ENCODE assay signal across 8 cellular contexts in the genomic region with DNA sequence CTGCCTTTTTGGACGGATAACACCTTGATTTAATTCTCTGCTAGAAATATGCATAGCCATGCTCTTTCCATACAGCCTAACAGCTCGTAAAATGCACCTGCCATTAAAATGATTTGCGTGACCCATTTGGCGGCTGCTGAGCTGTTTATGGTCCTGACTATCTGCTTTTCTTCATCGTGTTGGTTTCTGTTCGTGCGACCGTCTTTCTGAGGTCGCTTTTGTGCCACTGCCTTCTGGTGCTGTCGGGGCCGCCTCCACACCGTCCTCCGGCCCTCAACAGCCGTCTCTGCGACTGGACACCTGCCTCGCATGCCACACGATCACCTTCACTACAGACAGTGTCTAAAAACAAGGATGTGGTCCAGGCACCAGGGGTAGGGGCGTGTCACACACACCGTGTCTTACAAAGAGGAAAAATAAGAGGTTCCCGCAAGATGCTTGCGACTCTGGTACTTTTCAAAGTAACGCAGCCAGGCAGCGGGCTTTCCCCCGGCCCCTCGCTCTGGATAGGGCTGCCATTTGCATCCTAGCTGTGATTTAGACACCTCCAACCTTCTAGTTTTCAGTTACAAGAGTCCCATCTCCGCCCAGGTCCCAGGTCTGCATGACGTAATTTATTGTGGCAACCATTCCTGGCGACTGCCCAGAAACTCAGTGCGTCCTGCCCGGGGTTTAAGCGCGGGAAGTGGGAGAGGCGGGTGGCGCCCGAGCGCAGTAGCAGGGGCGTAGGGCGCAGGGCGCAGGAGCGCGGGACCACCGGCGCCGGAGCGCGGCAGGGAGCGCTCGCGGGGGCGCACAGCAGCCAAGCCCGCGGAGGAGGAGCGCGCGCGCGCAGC.
DNase-seq lines count a peak whose midpoint lies in the region; ATAC-seq and TF ChIP-seq lines count a peak whose summit lies in the region.

A gene (plus strand): TSS at position 629 of the 836 bp plus-strand sequence. CDS start 208 bp downstream, outside the sequence.

- H3K27ac Mint-ChIP-seq in stimulated activated naive CD8-positive, alpha-beta T cell treated with anti-CD3 and anti-CD28 coated beads, Interleukin-15, amount 100 ng/mL, for 72 hours = no peak within 1 kb of the TSS

- in situ Hi-C loops in astrocyte of the cerebellum (cut with HindIII; ENCODE audit: low sequenced_read_pairs) = no loop called here

- H3K4me3 Mint-ChIP-seq in stimulated activated naive CD8-positive, alpha-beta T cell treated with anti-CD3 and anti-CD28 coated beads, Interleukin-15, amount 100 ng/mL, for 72 hours = peak within 1 kb of the TSS; percentile 76 to 78

- ATAC-seq in stimulated activated naive CD8-positive, alpha-beta T cell treated with anti-CD3 and anti-CD28 coated beads, Interleukin-15, amount 100 ng/mL, for 72 hours = peak; percentile 43

- H3K9me3 Mint-ChIP-seq in stimulated activated naive CD8-positive, alpha-beta T cell treated with anti-CD3 and anti-CD28 coated beads, Interleukin-15, amount 100 ng/mL, for 72 hours = no peaks in the 10 kb centered on the region

- TF ChIP-seq CTCF in astrocyte of the cerebellum (IDR thresholded peaks at IDR 0.05; ENCODE audit: low read depth, low read length, missing control alignments) = no peak

- peak within 1 kb of the TSS; percentile 43 for H3K4me3 ChIP-seq in astrocyte of the cerebellum (ENCODE audit: low read depth, low read length)

- peaks cover 76% of the 10 kb centered on the region for H3K27me3 Mint-ChIP-seq in stimulated activated naive CD8-positive, alpha-beta T cell treated with anti-CD3 and anti-CD28 coated beads, Interleukin-15, amount 100 ng/mL, for 72 hours

- peaks cover 13% of the 10 kb centered on the region for H3K4me1 Mint-ChIP-seq in stimulated activated naive CD8-positive, alpha-beta T cell treated with anti-CD3 and anti-CD28 coated beads, Interleukin-15, amount 100 ng/mL, for 72 hours

- peak; percentile 84 for DNase-seq in DMS 273 (lab: John Stamatoyannopoulos, UW; ENCODE audit: unreplicated experiment)
- no peak for DNase-seq in DMS 273 treated with DMSO at 0.1 percent for 48 hours (lab: John Stamatoyannopoulos, UW)
- DNase-seq in NCI-H2029 (lab: John Stamatoyannopoulos, UW) = peak; percentile 62
- DNase-seq in astrocyte of the cerebellum (ENCODE audit: low read depth) = no peak
- peak; percentile 29 for DNase-seq in iris pigment epithelial cell (ENCODE audit: low read depth)
- DNase-seq in stimulated activated naive CD8-positive, alpha-beta T cell treated with anti-CD3 and anti-CD28 coated beads, Interleukin-15, amount 100 ng/mL, for 72 hours = peak in 1 of 2 donors; percentile 13
- DNase-seq in central memory CD4-positive, alpha-beta T cell = no peak
- DNase-seq in GM19238 (ENCODE audit: insufficient read length, low spot score) = no peak

Comparison
In these comparisons a context has a peak if more than half of its experiments do, and no peak if none do; other contexts are left out.
1. DNase-seq: peak in DMS 273 (single experiment), NCI-H2029 (single experiment) and iris pigment epithelial cell (single experiment); none in DMS 273 treated with DMSO at 0.1 percent for 48 hours (single experiment), astrocyte of the cerebellum (single experiment), central memory CD4-positive, alpha-beta T cell (single experiment) and GM19238 (single experiment).